Comparison of ENCODE assay signal across 8 cellular contexts in the genomic region with DNA sequence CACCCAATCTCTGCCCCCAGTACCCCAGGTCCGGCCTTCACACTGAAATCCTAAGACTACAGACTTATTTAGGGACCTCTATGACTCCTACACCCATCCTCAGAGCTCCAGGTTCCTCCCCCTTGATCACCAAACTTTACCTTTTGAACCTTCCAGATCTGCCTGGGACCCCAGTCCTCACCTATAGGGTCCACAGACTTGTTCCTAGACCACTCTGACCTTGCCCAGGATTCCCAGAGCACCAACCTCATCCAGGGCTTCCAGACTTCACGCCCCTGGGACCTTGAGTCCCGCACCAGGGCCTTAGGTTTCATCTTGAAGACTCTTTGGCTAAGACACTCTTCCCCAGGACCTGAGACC. TPM values are rescaled to one million over a fixed set of nuclear protein-coding genes. Genes with fewer than 3 reads are reported as not detected.
DNase-seq lines count a peak whose midpoint lies in the region; ATAC-seq and TF ChIP-seq lines count a peak whose summit lies in the region.

No MANE protein-coding gene starts in this region.

- H3K36me3 Mint-ChIP-seq in CD8-positive, alpha-beta T cell: peaks cover 37% of the 10 kb centered on the region
- peaks cover 12% of the 10 kb centered on the region for H3K36me3 Mint-ChIP-seq in osteocyte (ENCODE audit: unreplicated experiment)

- ATAC-seq in CD8-positive, alpha-beta T cell: no peak
- ATAC-seq in GM18502 (IDR thresholded peaks at IDR 0.05; ENCODE audit: poor library complexity, unreplicated experiment): no peak

- no peaks in the 10 kb centered on the region for H3K27me3 ChIP-seq in CD8-positive, alpha-beta T cell (ENCODE audit: insufficient read depth, low read length)

- no peaks in the 10 kb centered on the region for H3K9me3 Mint-ChIP-seq in CD8-positive, alpha-beta T cell
- no peaks in the 10 kb centered on the region for H3K9me3 Mint-ChIP-seq in osteocyte (ENCODE audit: unreplicated experiment)

- CTCF ChIA-PET in CD8-positive, alpha-beta T cell (lab: Charles Lee): interaction anchor here (0.6 to 3.4 kb wide), 7 partner anchors 15 to 142 kb away, joined by 3 to 18 read pairs (median 4); no protein-coding TSS in a partner anchor
- CTCF ChIA-PET in RWPE1 (lab: Yijun Ruan, JAX): interaction anchor here (0.8 to 0.9 kb wide), 2 partner anchors 15 to 141 kb away, joined by 3 to 4 read pairs; no protein-coding TSS in a partner anchor

- H3K27me3 Mint-ChIP-seq in CD8-positive, alpha-beta T cell (ENCODE audit: low read depth): no peaks in the 10 kb centered on the region
- no peaks in the 10 kb centered on the region for H3K27me3 Mint-ChIP-seq in osteocyte (ENCODE audit: unreplicated experiment)

- no peaks in the 10 kb centered on the region for H3K9me3 ChIP-seq in CD8-positive, alpha-beta T cell (ENCODE audit: low read length)

- peaks cover 9% of the 10 kb centered on the region for H3K36me3 ChIP-seq in CD8-positive, alpha-beta T cell (ENCODE audit: insufficient read depth, low read length)

- peaks cover 35% of the 10 kb centered on the region for H3K4me1 Mint-ChIP-seq in CD8-positive, alpha-beta T cell (ENCODE audit: low read depth)
- peaks cover 27% of the 10 kb centered on the region for H3K4me1 Mint-ChIP-seq in osteocyte (ENCODE audit: unreplicated experiment)

- H3K4me1 ChIP-seq in CD8-positive, alpha-beta T cell (ENCODE audit: insufficient read depth, low read length): peaks cover 24% of the 10 kb centered on the region

- POLR2A ChIA-PET in CD8-positive, alpha-beta T cell (lab: Charles Lee): interaction anchor here (0.6 to 4.1 kb wide), 3 partner anchors 20 to 308 kb away, joined by 3 to 16 read pairs (median 4); partner anchors contain the start of gene SLC20A1
- POLR2A ChIA-PET in RWPE1 (lab: Yijun Ruan, JAX; ENCODE audit: low non-redundant PET): no interaction called here

- TF ChIP-seq CTCF in CD8-positive, alpha-beta T cell (IDR thresholded peaks at IDR 0.05): no peak
- TF ChIP-seq CTCF in RWPE1 (conservative IDR thresholded peaks at IDR 0.05; ENCODE audit: low read depth) (no peak), epithelial cell of proximal tubule (conservative IDR thresholded peaks at IDR 0.05; ENCODE audit: low read depth, low read length) (no peak), osteocyte (IDR thresholded peaks at IDR 0.05) (no peak)

- peak overlapping the region; percentile 75 for H3K27ac ChIP-seq in CD8-positive, alpha-beta T cell (ENCODE audit: low read depth, low read length)
- H3K27ac ChIP-seq in RWPE1: peak overlapping the region; percentile 97

- intact Hi-C loops in CD8-positive, alpha-beta T cell (cut with DNase I, micrococcal nuclease): loop anchor here (1.0 to 10.0 kb wide), 14 partner anchors 42 to 700 kb away; partner anchors contain the start of genes POLR1B (in 2 of the 2), SLC20A1 (in 2 of the 2), ZC3H6 (in 2 of the 2) and ZC3H8 (in 2 of the 2)

- peak overlapping the region; percentile 94 for H3K27ac Mint-ChIP-seq in CD8-positive, alpha-beta T cell
- peak overlapping the region; percentile 100 for H3K27ac Mint-ChIP-seq in osteocyte (ENCODE audit: unreplicated experiment)

- peak overlapping the region; percentile 95 for H3K4me3 Mint-ChIP-seq in CD8-positive, alpha-beta T cell
- peak overlapping the region; percentile 95 for H3K4me3 Mint-ChIP-seq in osteocyte (ENCODE audit: unreplicated experiment)

- no peak for DNase-seq in CD8-positive, alpha-beta T cell
- no peak for DNase-seq in RWPE1 (ENCODE audit: low spot score)
- DNase-seq in epithelial cell of proximal tubule (ENCODE audit: low read depth): no peak
- DNase-seq in osteocyte (ENCODE audit: extremely low spot score, unreplicated experiment): no peak
- no peak for DNase-seq in DMS 273 (lab: John Stamatoyannopoulos, UW; ENCODE audit: unreplicated experiment)
- no peak for DNase-seq in EL
- DNase-seq in NCI-H510A (lab: John Stamatoyannopoulos, UW): no peak

- peak overlapping the region; percentile 79 for H3K4me3 ChIP-seq in CD8-positive, alpha-beta T cell (ENCODE audit: low read depth, low read length)
- peak overlapping the region; percentile 98 for H3K4me3 ChIP-seq in epithelial cell of proximal tubule (ENCODE audit: low read depth, low read length)

RNA-seq across cellular contexts. Expression of gene CHCHD5, which starts 0.5 kb away (rescaled TPM):
- total RNA-seq in CD8-positive, alpha-beta T cell: 10 to 100 TPM; 12.0 to 15.5 TPM
- total RNA-seq in epithelial cell of proximal tubule (30.4 and 42.3 TPM in 2 replicates), osteocyte (24.7 and 31.4 TPM in 2 replicates)

RNA-seq across cellular contexts. Expression of gene POLR1B, which starts 42.6 kb away (rescaled TPM):
- 10 to 100 TPM; 10.0 to 11.0 TPM for total RNA-seq in CD8-positive, alpha-beta T cell
- total RNA-seq in epithelial cell of proximal tubule (9.7 and 26.3 TPM in 2 replicates), osteocyte (17.1 and 21.0 TPM in 2 replicates)
